ENCODE assay signal across 9 cellular contexts in genomic region chr10:133336131-133337078, GRCh38. TPM values are rescaled to one million over a fixed set of nuclear protein-coding genes. Genes with fewer than 3 reads are reported as not detected.
DNase-seq lines count a peak whose midpoint lies in the region; ATAC-seq and TF ChIP-seq lines count a peak whose summit lies in the region.
"Had no signal": no experiment of that assay in that cellular context is flagged by ENCODE, and none has a peak within 500 bp of the region (broad histone marks: within the 10 kb centered on the region; RNA-seq: fewer than 3 reads in every experiment).

A gene with protein sequence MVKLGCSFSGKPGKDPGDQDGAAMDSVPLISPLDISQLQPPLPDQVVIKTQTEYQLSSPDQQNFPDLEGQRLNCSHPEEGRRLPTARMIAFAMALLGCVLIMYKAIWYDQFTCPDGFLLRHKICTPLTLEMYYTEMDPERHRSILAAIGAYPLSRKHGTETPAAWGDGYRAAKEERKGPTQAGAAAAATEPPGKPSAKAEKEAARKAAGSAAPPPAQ (minus strand): TSS chr10:133336896. CDS start chr10:133328989, 7,907 bp downstream.

- no peaks in the 10 kb centered on the region for H3K9me3 Mint-ChIP-seq in activated CD8-positive, alpha-beta T cell treated with anti-CD3 and anti-CD28 coated beads for 36 hours

- no peaks in the 10 kb centered on the region for H3K36me3 ChIP-seq in effector memory CD4-positive, alpha-beta T cell (ENCODE audit: control insufficient read depth, insufficient read depth, low read length)
- no peaks in the 10 kb centered on the region for H3K36me3 ChIP-seq in parathyroid adenoma (ENCODE audit: control insufficient read depth, insufficient read depth, low read length)
- no peaks in the 10 kb centered on the region for H3K36me3 ChIP-seq in upper lobe of right lung
- H3K36me3 ChIP-seq: neutrophil had no signal

- H3K4me3 Mint-ChIP-seq in activated CD8-positive, alpha-beta T cell treated with anti-CD3 and anti-CD28 coated beads for 36 hours = peak within 1 kb of the TSS; percentile 48

- H3K36me3 Mint-ChIP-seq in activated CD8-positive, alpha-beta T cell treated with anti-CD3 and anti-CD28 coated beads for 36 hours (ENCODE audit: low read depth) = no peaks in the 10 kb centered on the region

- intact Hi-C loops in activated CD8-positive, alpha-beta T cell treated with anti-CD3 and anti-CD28 coated beads for 36 hours (cut with micrococcal nuclease) = no loop called here
- intact Hi-C loops in upper lobe of right lung (cut with DNase I) = no loop called here

- CTCF ChIA-PET in activated CD8-positive, alpha-beta T cell treated with anti-CD3 and anti-CD28 coated beads for 36 hours (lab: Charles Lee) = interaction anchor here (1.2 kb wide), 1 partner anchor 21 kb away, joined by 3 read pairs; no protein-coding TSS in a partner anchor

- TF ChIP-seq CTCF in activated CD8-positive, alpha-beta T cell treated with anti-CD3 and anti-CD28 coated beads for 36 hours (IDR thresholded peaks at IDR 0.05) = no peak
- TF ChIP-seq CTCF in parathyroid adenoma (IDR thresholded peaks at IDR 0.05) (no peak), upper lobe of right lung (IDR thresholded peaks at IDR 0.05) (no peak)

- H3K9me3 ChIP-seq in effector memory CD4-positive, alpha-beta T cell (ENCODE audit: control insufficient read depth, low read length) = no peaks in the 10 kb centered on the region
- H3K9me3 ChIP-seq in parathyroid adenoma (ENCODE audit: control insufficient read depth, low read length) = no peaks in the 10 kb centered on the region
- H3K9me3 ChIP-seq in upper lobe of right lung = no peaks in the 10 kb centered on the region
- H3K9me3 ChIP-seq: neutrophil had no signal

- peaks cover 22% of the 10 kb centered on the region for H3K27me3 Mint-ChIP-seq in activated CD8-positive, alpha-beta T cell treated with anti-CD3 and anti-CD28 coated beads for 36 hours

- peaks cover 8% of the 10 kb centered on the region for H3K4me1 Mint-ChIP-seq in activated CD8-positive, alpha-beta T cell treated with anti-CD3 and anti-CD28 coated beads for 36 hours (ENCODE audit: low read depth)

- peak within 1 kb of the TSS; percentile 71 for H3K27ac ChIP-seq in effector memory CD4-positive, alpha-beta T cell (ENCODE audit: insufficient read depth, low read length, poor library complexity, severe bottlenecking)
- H3K27ac ChIP-seq in parathyroid adenoma = no peak within 1 kb of the TSS
- H3K27ac ChIP-seq in upper lobe of right lung = no peak within 1 kb of the TSS
- H3K27ac ChIP-seq: neutrophil had no signal

- peaks cover 28% of the 10 kb centered on the region for H3K4me1 ChIP-seq in effector memory CD4-positive, alpha-beta T cell (ENCODE audit: control insufficient read depth, insufficient read depth, low read length, poor library complexity, severe bottlenecking)
- H3K4me1 ChIP-seq in parathyroid adenoma (no peaks in the 10 kb centered on the region), upper lobe of right lung (peaks cover 16% of the 10 kb centered on the region)

- H3K27me3 ChIP-seq in effector memory CD4-positive, alpha-beta T cell (replicated peaks; ENCODE audit: control insufficient read depth, insufficient read depth, low read length, poor library complexity, severe bottlenecking) = no peaks in the 10 kb centered on the region
- H3K27me3 ChIP-seq in parathyroid adenoma (ENCODE audit: control insufficient read depth, insufficient read depth, low read length) = no peaks in the 10 kb centered on the region
- peaks cover 48% of the 10 kb centered on the region for H3K27me3 ChIP-seq in upper lobe of right lung

- H3K27ac Mint-ChIP-seq in activated CD8-positive, alpha-beta T cell treated with anti-CD3 and anti-CD28 coated beads for 36 hours = no peak within 1 kb of the TSS

- H3K79me2 ChIP-seq in parathyroid adenoma = no peaks in the 10 kb centered on the region

- H3K9ac ChIP-seq in parathyroid adenoma = no peak within 1 kb of the TSS

- H3K4me2 ChIP-seq in parathyroid adenoma (ENCODE audit: low read length) = peak within 1 kb of the TSS; percentile 70

- DNase-seq in NCI-H1417 (lab: John Stamatoyannopoulos, UW) (peak in 2 of 3 experiments; percentile 39 to 74), NCI-H1417 treated with DMSO at 0.1 percent for 48 hours (lab: John Stamatoyannopoulos, UW) (no peak), upper lobe of right lung (peak; percentile 77)
- DNase-seq in activated CD8-positive, alpha-beta T cell treated with anti-CD3 and anti-CD28 coated beads for 36 hours = peak; percentile 82
- DNase-seq in effector memory CD4-positive, alpha-beta T cell = peak; percentile 85 to 94 (median 87)

- H2AFZ ChIP-seq in parathyroid adenoma = peak within 1 kb of the TSS; percentile 70

- H3K4me3 ChIP-seq in effector memory CD4-positive, alpha-beta T cell (ENCODE audit: insufficient read depth, low read depth, low read length, poor library complexity, severe bottlenecking) = peak within 1 kb of the TSS; percentile 57
- H3K4me3 ChIP-seq in parathyroid adenoma (ENCODE audit: low read depth, low read length) = peak within 1 kb of the TSS; percentile 53
- H3K4me3 ChIP-seq in upper lobe of right lung = peak within 1 kb of the TSS; percentile 32

- TF ChIP-seq POLR2A in GM18505 (IDR thresholded peaks at IDR 0.05; ENCODE audit: borderline replicate concordance, extremely low read depth, insufficient read depth, insufficient read length) = no peak

- ATAC-seq in activated CD8-positive, alpha-beta T cell treated with anti-CD3 and anti-CD28 coated beads for 36 hours = peak; percentile 46
- ATAC-seq in upper lobe of right lung = peak; percentile 11
- ATAC-seq in GM18505 (IDR thresholded peaks at IDR 0.05; ENCODE audit: unreplicated experiment) = no peak
- no peak for ATAC-seq in HG03025 (IDR thresholded peaks at IDR 0.05; ENCODE audit: low FRiP score, unreplicated experiment)

- POLR2A ChIA-PET in activated CD8-positive, alpha-beta T cell treated with anti-CD3 and anti-CD28 coated beads for 36 hours (lab: Charles Lee) = interaction anchor here (1.0 to 2.0 kb wide), 4 partner anchors 12 to 78 kb away, joined by 3 to 6 read pairs (median 4); no protein-coding TSS in a partner anchor

RNA-seq across cellular contexts. Expression of the gene that starts here (rescaled TPM):
- not detected for total RNA-seq in activated CD8-positive, alpha-beta T cell treated with anti-CD3 and anti-CD28 coated beads for 36 hours
- total RNA-seq in upper lobe of right lung = not detected

Comparison
In these comparisons a context has a peak if more than half of its experiments do, and no peak if none do; other contexts are left out.
1. Peak in DNase-seq and ATAC-seq in activated CD8-positive, alpha-beta T cell treated with anti-CD3 and anti-CD28 coated beads for 36 hours; RNA of the gene not detected or under 1 TPM.
2. Peak in DNase-seq, ATAC-seq and H3K4me3 ChIP-seq in upper lobe of right lung; RNA of the gene not detected or under 1 TPM.